In the genomic region with DNA sequence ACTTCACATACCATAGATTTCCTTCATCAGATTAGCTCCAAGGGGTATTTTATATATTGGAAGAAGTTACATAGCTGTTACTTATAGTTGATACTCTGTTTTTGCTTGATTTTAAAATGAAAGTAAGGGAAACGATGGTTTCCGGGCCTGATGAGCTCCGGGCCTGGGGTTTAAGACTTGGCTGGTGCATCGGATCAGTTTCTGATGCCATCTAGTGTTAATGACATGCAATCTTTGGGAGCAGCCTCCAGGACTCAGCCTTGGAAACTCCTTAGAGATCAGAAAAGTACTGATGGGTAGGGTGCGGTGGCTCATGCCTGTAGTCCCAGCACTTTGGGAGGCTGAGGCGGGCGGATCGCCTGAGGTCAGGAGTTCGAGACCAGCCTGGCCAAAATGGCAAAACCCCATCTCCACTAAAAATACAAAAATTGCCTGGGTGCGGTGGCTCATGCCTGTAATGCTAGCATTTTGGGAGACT, we compare ENCODE assay signal across 1 cellular context.
TF ChIP-seq lines count a peak whose summit lies in the region.

No MANE protein-coding gene starts in this region.

TF ChIP-seq in SK-N-SH treated with all-trans-retinoic acid at 6 μM for 48 hours, 23 proteins besides CTCF, POLR2A, EP300 and RAD21 (continued from another document):
- no peak for TF ChIP-seq GLIS3 (CRISPR knock-in tag; IDR thresholded peaks at IDR 0.05)
- no peak for TF ChIP-seq ISL1 (CRISPR knock-in tag; IDR thresholded peaks at IDR 0.05)
- no peak for TF ChIP-seq ZNF8 (CRISPR knock-in tag; IDR thresholded peaks at IDR 0.05)
- no peak for TF ChIP-seq PPARA (CRISPR knock-in tag; IDR thresholded peaks at IDR 0.05; ENCODE audit: borderline replicate concordance)
- no peak for TF ChIP-seq BACH2 (CRISPR knock-in tag; IDR thresholded peaks at IDR 0.05; ENCODE audit: borderline replicate concordance)
